ENCODE assay signal across 8 cellular contexts in the genomic region with DNA sequence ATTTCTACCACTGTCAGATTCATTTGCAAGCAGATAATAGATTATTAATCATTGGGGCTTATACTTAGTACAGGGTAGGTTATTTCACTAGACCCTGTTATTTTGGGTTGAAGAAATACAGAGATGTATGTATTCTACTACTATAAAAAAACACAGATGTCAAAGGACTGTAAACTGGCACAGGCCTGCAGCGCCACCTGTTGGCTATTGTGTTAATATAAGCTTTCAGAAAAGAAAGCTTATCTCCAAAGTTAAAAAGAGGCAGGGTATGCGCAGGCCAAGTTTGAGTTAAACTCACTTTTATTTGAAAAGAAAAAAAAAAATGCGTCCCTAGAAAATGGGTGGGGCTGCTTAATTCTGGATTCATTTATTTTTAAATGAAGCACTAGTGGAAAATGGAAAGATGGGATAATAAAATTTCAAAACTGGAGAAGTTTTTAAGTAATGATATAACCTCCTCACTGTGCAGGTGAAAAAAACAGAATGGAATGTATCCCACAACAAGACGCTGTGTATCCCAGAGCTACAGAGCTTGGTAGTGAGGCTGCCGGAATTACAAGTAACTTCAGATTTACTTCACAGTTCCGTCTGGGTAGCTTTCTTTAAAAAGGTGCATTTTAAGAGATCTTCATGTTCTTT.
A peak's percentile ranks its signal among the peaks of the same experiment; 100 is the strongest.
DNase-seq lines count a peak whose midpoint lies in the region; ATAC-seq and TF ChIP-seq lines count a peak whose summit lies in the region.

No MANE protein-coding gene starts in this region.

- H3K4me3 Mint-ChIP-seq in naive thymus-derived CD8-positive, alpha-beta T cell: no peak overlapping the region
- no peak overlapping the region for H3K4me3 Mint-ChIP-seq in stimulated activated naive B cell treated with anti-CD40 and anti-IgM and Interleukin-4, amounts not matched to agents 10 μg/mL and 1 μg/mL and 100 μg/mL, for 72 hours

- CTCF ChIA-PET in OCI-LY7 (lab: Charles Lee; ENCODE audit: unreplicated experiment): interaction anchor here (0.6 kb wide), 1 partner anchor 44 kb away, joined by 3 read pairs; no protein-coding TSS in a partner anchor

- ATAC-seq in HG03159 (IDR thresholded peaks at IDR 0.05; ENCODE audit: unreplicated experiment) (peak; percentile 79), GM21447 (IDR thresholded peaks at IDR 0.05; ENCODE audit: unreplicated experiment) (no peak)
- ATAC-seq in naive thymus-derived CD8-positive, alpha-beta T cell: peak; percentile 33 to 59
- ATAC-seq in stimulated activated naive B cell treated with anti-CD40 and anti-IgM and Interleukin-4, amounts not matched to agents 10 μg/mL and 1 μg/mL and 100 μg/mL, for 72 hours (replicated peaks): peak; percentile 38 to 55

- TF ChIP-seq CTCF in OCI-LY7 (conservative IDR thresholded peaks at IDR 0.05; ENCODE audit: low read length) (peak; percentile 98), esophagus muscularis mucosa (IDR thresholded peaks at IDR 0.05) (peak; percentile 74 to 83 (median 82))

- no peaks in the 10 kb centered on the region for H3K36me3 Mint-ChIP-seq in naive thymus-derived CD8-positive, alpha-beta T cell
- H3K36me3 Mint-ChIP-seq in stimulated activated naive B cell treated with anti-CD40 and anti-IgM and Interleukin-4, amounts not matched to agents 10 μg/mL and 1 μg/mL and 100 μg/mL, for 72 hours: no peaks in the 10 kb centered on the region

- intact Hi-C loops in OCI-LY7 (cut with micrococcal nuclease; ENCODE audit: unreplicated experiment): loop anchor here (1.0 to 5.0 kb wide), 4 partner anchors 87 to 494 kb away; no protein-coding TSS in a partner anchor
- intact Hi-C loops in esophagus muscularis mucosa (cut with DNase I): loop anchor here (2.0 to 5.0 kb wide), 3 partner anchors 86 to 498 kb away; no protein-coding TSS in a partner anchor

- H3K9me3 Mint-ChIP-seq in naive thymus-derived CD8-positive, alpha-beta T cell: no peaks in the 10 kb centered on the region
- peaks cover 0 to 1% of the 10 kb centered on the region in 2 donors for H3K9me3 Mint-ChIP-seq in stimulated activated naive B cell treated with anti-CD40 and anti-IgM and Interleukin-4, amounts not matched to agents 10 μg/mL and 1 μg/mL and 100 μg/mL, for 72 hours

- H4K20me1 ChIP-seq in OCI-LY7 (ENCODE audit: insufficient read depth, low read length): no peaks in the 10 kb centered on the region

- H3K4me2 ChIP-seq in OCI-LY7 (ENCODE audit: low read length): no peak overlapping the region

- peak; percentile 13 for DNase-seq in GDM1 (lab: John Stamatoyannopoulos, UW)
- DNase-seq in OCI-LY7 (ENCODE audit: low spot score): peak; percentile 64
- DNase-seq in activated T-cell treated with anti-CD3 and anti-CD28 coated beads for 24 hours (ENCODE audit: low read depth): peak; percentile 49
- DNase-seq in esophagus muscularis mucosa (ENCODE audit: extremely low spot score): no peak
- peak; percentile 33 to 81 (median 60) for DNase-seq in naive thymus-derived CD8-positive, alpha-beta T cell
- peak; percentile 14 for DNase-seq in stimulated activated naive B cell treated with anti-CD40 and anti-IgM and Interleukin-4, amounts not matched to agents 10 μg/mL and 1 μg/mL and 100 μg/mL, for 72 hours

- H3K4me1 ChIP-seq in OCI-LY7 (ENCODE audit: insufficient read depth, low read length, poor library complexity, severe bottlenecking) (no peaks in the 10 kb centered on the region), esophagus muscularis mucosa (peaks cover 15 to 26% (median 17%) of the 10 kb centered on the region in 4 donors)

- POLR2A ChIA-PET in OCI-LY7 (lab: Charles Lee): interaction anchor here (0.8 to 1.2 kb wide), 4 partner anchors 11 to 494 kb away, joined by 3 to 4 read pairs (median 4); no protein-coding TSS in a partner anchor
- POLR2A ChIA-PET in naive thymus-derived CD8-positive, alpha-beta T cell (lab: Charles Lee): interaction anchor here (0.6 to 1.5 kb wide), 5 partner anchors 407 to 552 kb away, joined by 3 to 5 read pairs (median 3); partner anchors contain the start of gene TGFBR2

- WGBS in esophagus muscularis mucosa: 48% methylated on average over 6 of the region's 6 CpGs

- no TSS peak for BruUV-seq in OCI-LY7 (replicated peaks; lab: Mats Ljungman, UMichigan)

- H3K4me3 ChIP-seq in OCI-LY7 (ENCODE audit: low read depth, low read length, poor library complexity, severe bottlenecking): no peak overlapping the region
- no peak overlapping the region for H3K4me3 ChIP-seq in esophagus muscularis mucosa

- no peak for TF ChIP-seq EP300 in esophagus muscularis mucosa (IDR thresholded peaks at IDR 0.05)

- H2AFZ ChIP-seq in OCI-LY7 (ENCODE audit: low read length): no peak overlapping the region

- peaks cover 2 to 6% (median 5%) of the 10 kb centered on the region in 4 donors for H3K4me1 Mint-ChIP-seq in naive thymus-derived CD8-positive, alpha-beta T cell
- H3K4me1 Mint-ChIP-seq in stimulated activated naive B cell treated with anti-CD40 and anti-IgM and Interleukin-4, amounts not matched to agents 10 μg/mL and 1 μg/mL and 100 μg/mL, for 72 hours: peaks cover 6 to 11% of the 10 kb centered on the region in 2 donors

- no peaks in the 10 kb centered on the region for H3K27me3 Mint-ChIP-seq in naive thymus-derived CD8-positive, alpha-beta T cell
- H3K27me3 Mint-ChIP-seq in stimulated activated naive B cell treated with anti-CD40 and anti-IgM and Interleukin-4, amounts not matched to agents 10 μg/mL and 1 μg/mL and 100 μg/mL, for 72 hours: no peaks in the 10 kb centered on the region

- no peaks in the 10 kb centered on the region for H3K79me2 ChIP-seq in OCI-LY7 (ENCODE audit: insufficient read depth, low read depth, low read length)

- H3K27me3 ChIP-seq in esophagus muscularis mucosa: no peaks in the 10 kb centered on the region

- H3K9me2 ChIP-seq in OCI-LY7 (ENCODE audit: insufficient read depth, low read length): no peaks in the 10 kb centered on the region

- TF ChIP-seq POLR2A in esophagus muscularis mucosa (IDR thresholded peaks at IDR 0.05; ENCODE audit: low read depth): no peak

- H3K27ac Mint-ChIP-seq in naive thymus-derived CD8-positive, alpha-beta T cell: peak overlapping the region in 1 of 10 donors; percentile 7
- H3K27ac Mint-ChIP-seq in stimulated activated naive B cell treated with anti-CD40 and anti-IgM and Interleukin-4, amounts not matched to agents 10 μg/mL and 1 μg/mL and 100 μg/mL, for 72 hours: no peak overlapping the region

- H3K27ac ChIP-seq in OCI-LY7 (ENCODE audit: low read depth, low read length, poor library complexity, severe bottlenecking) (no peak overlapping the region), esophagus muscularis mucosa (replicated peaks in 1 of 4) (peak overlapping the region in 1 of 4 donors; percentile 14)

- H3K9me3 ChIP-seq in OCI-LY7 (ENCODE audit: low read length): no peaks in the 10 kb centered on the region
- no peaks in the 10 kb centered on the region for H3K9me3 ChIP-seq in esophagus muscularis mucosa

- H3K36me3 ChIP-seq in OCI-LY7 (ENCODE audit: insufficient read depth, low read length) (no peaks in the 10 kb centered on the region), esophagus muscularis mucosa (no peaks in the 10 kb centered on the region)
